ENCODE assay signal across 24 cellular contexts in genomic region chrX:156000361-156000926, GRCh38. TPM values are rescaled to one million over a fixed set of nuclear protein-coding genes. Genes with fewer than 3 reads are reported as not detected.
DNase-seq lines count a peak whose midpoint lies in the region; ATAC-seq and TF ChIP-seq lines count a peak whose summit lies in the region.
"Had no signal": no experiment of that assay in that cellular context is flagged by ENCODE, and none has a peak within 500 bp of the region (broad histone marks: within the 10 kb centered on the region; RNA-seq: fewer than 3 reads in every experiment).

No MANE protein-coding gene starts in this region.

- no peak for DNase-seq in CD8-positive, alpha-beta memory T cell
- DNase-seq in activated T-helper 2 cell treated with anti-CD3 and anti-CD28 coated beads, Interferon-gamma antibody, Interleukin-2, Interleukin-4, amounts not matched to agents 10 μg/mL and 5 μg/mL and 100 μg/mL, durations not matched to agents 14 hours and 24 hours and 36 hours (ENCODE audit: low spot score): no peak
- no peak for DNase-seq in left lobe of liver (ENCODE audit: low spot score)
- no peak for DNase-seq in CD4-positive, alpha-beta T cell
- DNase-seq: activated CD4-positive, alpha-beta T cell treated with anti-CD3 and anti-CD28 coated beads for 36 hours; activated gamma-delta T cell; cortex of kidney; DMS79; glutamatergic neuron; KG1; left ventricle myocardium inferior; midbrain; NCI-H1694 treated with DMSO at 0.1 percent for 48 hours; NCI-H2227 treated with DMSO at 0.1 percent for 48 hours; NCI-H774; OCI-M1; Right ventricle myocardium superior had no signal

- H3K9me3 Mint-ChIP-seq in CD8-positive, alpha-beta memory T cell: no peaks in the 10 kb centered on the region
- H3K9me3 Mint-ChIP-seq in activated T-helper 2 cell treated with anti-CD3 and anti-CD28 coated beads, Interferon-gamma antibody, Interleukin-2, Interleukin-4, amounts not matched to agents 10 μg/mL and 5 μg/mL and 100 μg/mL, durations not matched to agents 14 hours and 24 hours and 36 hours: no peaks in the 10 kb centered on the region
- no peaks in the 10 kb centered on the region for H3K9me3 Mint-ChIP-seq in CD4-positive, alpha-beta T cell
- H3K9me3 Mint-ChIP-seq: natural killer cell treated with Interleukin-12 subunit alpha and Interleukin-12 subunit beta and Interleukin-15 and Interleukin-18, amount 100 ng/mL, for 72 hours had no signal

- H3K27me3 ChIP-seq in BLaER1 treated with 17β-estradiol and CSF1 and Interleukin-3, amounts not matched to agents 10 nM and 100 nM: no peaks in the 10 kb centered on the region
- no peaks in the 10 kb centered on the region for H3K27me3 ChIP-seq in CD8-positive, alpha-beta memory T cell (ENCODE audit: insufficient read depth, low read length, poor library complexity, severe bottlenecking)
- no peaks in the 10 kb centered on the region for H3K27me3 ChIP-seq in CD4-positive, alpha-beta T cell (ENCODE audit: control insufficient read depth, insufficient read depth, low read length)
- H3K27me3 ChIP-seq: suprapubic skin had no signal

- peak overlapping the region in 3 of 11 experiments; percentile 4 to 48 (median 29); a peak in 3 of 22 replicates for H3K9ac ChIP-seq in BLaER1 treated with 17β-estradiol and CSF1 and Interleukin-3, amounts not matched to agents 10 nM and 100 nM

- TF ChIP-seq CTCF in CD4-positive, alpha-beta T cell (IDR thresholded peaks at IDR 0.05): no peak

- peaks cover 19 to 74% (median 57%) of the 10 kb centered on the region in 3 donors for H3K4me1 Mint-ChIP-seq in CD8-positive, alpha-beta memory T cell
- H3K4me1 Mint-ChIP-seq in activated T-helper 2 cell treated with anti-CD3 and anti-CD28 coated beads, Interferon-gamma antibody, Interleukin-2, Interleukin-4, amounts not matched to agents 10 μg/mL and 5 μg/mL and 100 μg/mL, durations not matched to agents 14 hours and 24 hours and 36 hours (ENCODE audit: low read depth): peaks cover 74% of the 10 kb centered on the region
- peaks cover 16% of the 10 kb centered on the region for H3K4me1 Mint-ChIP-seq in CD4-positive, alpha-beta T cell (ENCODE audit: low read depth)

- ATAC-seq in left lobe of liver (peak; percentile 53), HG03342 (IDR thresholded peaks at IDR 0.05; ENCODE audit: unreplicated experiment) (no peak), GM21786 (IDR thresholded peaks at IDR 0.05; ENCODE audit: unreplicated experiment) (no peak)
- ATAC-seq in CD4-positive, alpha-beta T cell (ENCODE audit: poor library complexity): no peak
- ATAC-seq: activated CD4-positive, alpha-beta T cell treated with anti-CD3 and anti-CD28 coated beads for 36 hours; HCT116; natural killer cell treated with Interleukin-12 subunit alpha and Interleukin-12 subunit beta and Interleukin-15 and Interleukin-18, amount 100 ng/mL, for 72 hours had no signal

- no peaks in the 10 kb centered on the region for H3K27me3 Mint-ChIP-seq in CD8-positive, alpha-beta memory T cell
- no peaks in the 10 kb centered on the region for H3K27me3 Mint-ChIP-seq in activated T-helper 2 cell treated with anti-CD3 and anti-CD28 coated beads, Interferon-gamma antibody, Interleukin-2, Interleukin-4, amounts not matched to agents 10 μg/mL and 5 μg/mL and 100 μg/mL, durations not matched to agents 14 hours and 24 hours and 36 hours (ENCODE audit: low read depth)
- H3K27me3 Mint-ChIP-seq in CD4-positive, alpha-beta T cell: no peaks in the 10 kb centered on the region
- H3K27me3 Mint-ChIP-seq: activated CD4-positive, alpha-beta T cell treated with anti-CD3 and anti-CD28 coated beads for 36 hours; natural killer cell treated with Interleukin-12 subunit alpha and Interleukin-12 subunit beta and Interleukin-15 and Interleukin-18, amount 100 ng/mL, for 72 hours had no signal

- CTCF ChIA-PET in CD8-positive, alpha-beta memory T cell (lab: Charles Lee): no interaction called here
- CTCF ChIA-PET in CD4-positive, alpha-beta T cell (lab: Charles Lee): no interaction called here

- peak overlapping the region in 5 of 8 donors; percentile 33 to 88 (median 85) for H3K27ac Mint-ChIP-seq in CD8-positive, alpha-beta memory T cell
- peak overlapping the region; percentile 98 for H3K27ac Mint-ChIP-seq in activated T-helper 2 cell treated with anti-CD3 and anti-CD28 coated beads, Interferon-gamma antibody, Interleukin-2, Interleukin-4, amounts not matched to agents 10 μg/mL and 5 μg/mL and 100 μg/mL, durations not matched to agents 14 hours and 24 hours and 36 hours
- no peak overlapping the region for H3K27ac Mint-ChIP-seq in CD4-positive, alpha-beta T cell
- H3K27ac Mint-ChIP-seq: activated CD4-positive, alpha-beta T cell treated with anti-CD3 and anti-CD28 coated beads for 36 hours; natural killer cell treated with Interleukin-12 subunit alpha and Interleukin-12 subunit beta and Interleukin-15 and Interleukin-18, amount 100 ng/mL, for 72 hours had no signal

- H3K4me1 ChIP-seq in BLaER1 treated with 17β-estradiol and CSF1 and Interleukin-3, amounts not matched to agents 10 nM and 100 nM: peaks cover 5 to 87% (median 81%) of the 10 kb centered on the region in 10 experiments; a peak in 18 of 20 replicates
- no peaks in the 10 kb centered on the region for H3K4me1 ChIP-seq in CD8-positive, alpha-beta memory T cell (ENCODE audit: insufficient read depth, low read length)
- H3K4me1 ChIP-seq: left ventricle myocardium inferior, suprapubic skin had no signal

- H4K20me1 ChIP-seq in BLaER1 treated with 17β-estradiol and CSF1 and Interleukin-3, amounts not matched to agents 10 nM and 100 nM: no peaks in the 10 kb centered on the region

- intact Hi-C loops in activated T-helper 2 cell treated with anti-CD3 and anti-CD28 coated beads, Interferon-gamma antibody, Interleukin-2, Interleukin-4, amounts not matched to agents 10 μg/mL and 5 μg/mL and 100 μg/mL, durations not matched to agents 14 hours and 24 hours and 36 hours (cut with micrococcal nuclease): no loop called here
- intact Hi-C loops in CD4-positive, alpha-beta T cell (cut with DNase I, micrococcal nuclease): no loop called here

- H3K4me3 ChIP-seq in BLaER1 treated with 17β-estradiol and CSF1 and Interleukin-3, amounts not matched to agents 10 nM and 100 nM: no peak overlapping the region
- H3K4me3 ChIP-seq in CD8-positive, alpha-beta memory T cell (ENCODE audit: low read length): no peak overlapping the region
- H3K4me3 ChIP-seq: left ventricle myocardium inferior, suprapubic skin had no signal

- H3K27ac ChIP-seq in BLaER1 treated with 17β-estradiol and CSF1 and Interleukin-3, amounts not matched to agents 10 nM and 100 nM: peak overlapping the region in 3 of 11 experiments; percentile 44 to 54 (median 53); a peak in 5 of 22 replicates
- no peak overlapping the region for H3K27ac ChIP-seq in CD8-positive, alpha-beta memory T cell (ENCODE audit: low read depth, low read length)
- H3K27ac ChIP-seq in CD4-positive, alpha-beta T cell (ENCODE audit: low read depth, low read length): no peak overlapping the region
- H3K27ac ChIP-seq: left ventricle myocardium inferior, suprapubic skin had no signal

- peak overlapping the region in 10 of 11 experiments; percentile 29 to 81 (median 72); a peak in 18 of 22 replicates for H3K4me2 ChIP-seq in BLaER1 treated with 17β-estradiol and CSF1 and Interleukin-3, amounts not matched to agents 10 nM and 100 nM

- peak overlapping the region in 1 of 7 donors; percentile 60 for H3K4me3 Mint-ChIP-seq in CD8-positive, alpha-beta memory T cell
- H3K4me3 Mint-ChIP-seq in activated T-helper 2 cell treated with anti-CD3 and anti-CD28 coated beads, Interferon-gamma antibody, Interleukin-2, Interleukin-4, amounts not matched to agents 10 μg/mL and 5 μg/mL and 100 μg/mL, durations not matched to agents 14 hours and 24 hours and 36 hours (ENCODE audit: low read depth): peak overlapping the region; percentile 68
- no peak overlapping the region for H3K4me3 Mint-ChIP-seq in CD4-positive, alpha-beta T cell
- H3K4me3 Mint-ChIP-seq: activated CD4-positive, alpha-beta T cell treated with anti-CD3 and anti-CD28 coated beads for 36 hours; natural killer cell treated with Interleukin-12 subunit alpha and Interleukin-12 subunit beta and Interleukin-15 and Interleukin-18, amount 100 ng/mL, for 72 hours had no signal

- no peaks in the 10 kb centered on the region for H3K36me3 Mint-ChIP-seq in CD8-positive, alpha-beta memory T cell
- peaks cover 63% of the 10 kb centered on the region for H3K36me3 Mint-ChIP-seq in activated T-helper 2 cell treated with anti-CD3 and anti-CD28 coated beads, Interferon-gamma antibody, Interleukin-2, Interleukin-4, amounts not matched to agents 10 μg/mL and 5 μg/mL and 100 μg/mL, durations not matched to agents 14 hours and 24 hours and 36 hours (ENCODE audit: low read depth)
- H3K36me3 Mint-ChIP-seq in CD4-positive, alpha-beta T cell (ENCODE audit: low read depth): no peaks in the 10 kb centered on the region
- H3K36me3 Mint-ChIP-seq: natural killer cell treated with Interleukin-12 subunit alpha and Interleukin-12 subunit beta and Interleukin-15 and Interleukin-18, amount 100 ng/mL, for 72 hours had no signal

- no peaks in the 10 kb centered on the region for H3K36me3 ChIP-seq in BLaER1 treated with 17β-estradiol and CSF1 and Interleukin-3, amounts not matched to agents 10 nM and 100 nM
- H3K36me3 ChIP-seq in CD8-positive, alpha-beta memory T cell (ENCODE audit: insufficient read depth, low read length): no peaks in the 10 kb centered on the region
- H3K36me3 ChIP-seq: left ventricle myocardium inferior, suprapubic skin had no signal

- no peaks in the 10 kb centered on the region for H3K9me3 ChIP-seq in BLaER1 treated with 17β-estradiol and CSF1 and Interleukin-3, amounts not matched to agents 10 nM and 100 nM (replicated peaks in 1 of 11)
- no peaks in the 10 kb centered on the region for H3K9me3 ChIP-seq in CD8-positive, alpha-beta memory T cell (ENCODE audit: low read length)
- H3K9me3 ChIP-seq in CD4-positive, alpha-beta T cell (ENCODE audit: control insufficient read depth, low read length): no peaks in the 10 kb centered on the region
- H3K9me3 ChIP-seq: left ventricle myocardium inferior, suprapubic skin had no signal

- POLR2A ChIA-PET in CD8-positive, alpha-beta memory T cell (lab: Charles Lee): no interaction called here
- POLR2A ChIA-PET in CD4-positive, alpha-beta T cell (lab: Charles Lee): no interaction called here

RNA-seq across cellular contexts. Expression of gene IL9R, which starts 2.9 kb away (rescaled TPM):
- total RNA-seq in CD8-positive, alpha-beta memory T cell: 1 to 10 TPM; 3.9 to 5.0 TPM
- polyA plus RNA-seq in CD8-positive, alpha-beta memory T cell: 0.16 TPM
- 54.7 and 64.9 TPM in 2 replicates for total RNA-seq in activated T-helper 2 cell treated with anti-CD3 and anti-CD28 coated beads, Interferon-gamma antibody, Interleukin-2, Interleukin-4, amounts not matched to agents 10 μg/mL and 5 μg/mL and 100 μg/mL, durations not matched to agents 14 hours and 24 hours and 36 hours
- total RNA-seq in left lobe of liver: not detected
- total RNA-seq in CD4-positive, alpha-beta T cell: 1 to 10 TPM in 1 of 2 experiments, under 1 TPM in 1; 0.69 to 1.1 TPM
- total RNA-seq: bronchial epithelial cell, left ventricle myocardium inferior, Right ventricle myocardium superior had no signal
